17 cellular contexts compared by ENCODE assay signal in the genomic region with DNA sequence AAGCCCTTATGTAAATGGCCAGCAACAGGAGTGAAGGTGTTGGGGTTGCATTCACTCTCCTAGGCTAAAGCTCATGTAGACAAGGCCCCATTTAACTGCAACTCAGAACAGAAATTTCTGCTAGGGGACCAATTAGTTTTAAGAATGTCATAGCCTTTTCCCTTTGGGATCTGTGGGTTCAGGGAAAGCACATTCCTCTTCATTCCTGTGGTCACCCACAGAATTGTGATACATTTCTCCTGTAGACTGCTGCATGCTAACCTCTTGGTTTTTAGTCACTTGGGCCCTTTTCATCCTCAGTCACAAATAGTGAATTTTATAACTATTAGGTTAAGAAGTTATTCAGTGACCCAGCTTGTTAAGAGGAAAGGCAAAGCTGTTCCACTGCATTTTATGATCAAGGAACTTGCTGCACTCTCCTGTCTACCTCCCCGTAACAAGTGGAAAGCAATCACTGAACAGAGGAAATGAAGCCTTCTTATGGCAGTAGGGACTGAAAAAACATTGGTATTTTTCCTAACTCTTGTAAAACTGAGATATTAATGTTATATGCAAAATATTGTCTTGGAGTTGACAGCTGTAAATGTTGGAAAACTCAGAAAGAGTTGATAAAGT.
DNase-seq lines count a peak whose midpoint lies in the region; ATAC-seq and TF ChIP-seq lines count a peak whose summit lies in the region.
"Had no signal": no experiment of that assay in that cellular context is flagged by ENCODE, and none has a peak within 500 bp of the region (broad histone marks: within the 10 kb centered on the region; RNA-seq: fewer than 3 reads in every experiment).

No MANE protein-coding gene starts in this region.

- H3K9me3 Mint-ChIP-seq in activated T-helper 1 cell treated with anti-CD3 and anti-CD28 coated beads, Interleukin-12 subunit alpha, Interleukin-12 subunit beta, Interleukin-2, Interleukin-4 antibody, amounts not matched to agents 30 ng/mL and 10 ng/mL and 1 ng/mL, durations not matched to agents 14 hours and 24 hours and 36 hours = no peaks in the 10 kb centered on the region
- H3K9me3 Mint-ChIP-seq: H9, mesothelial cell of epicardium had no signal

- H3F3A ChIP-seq in SK-N-SH (replicated peaks; ENCODE audit: insufficient read depth) = no peaks in the 10 kb centered on the region

- POLR2A ChIA-PET in SK-N-SH (lab: Yijun Ruan, JAX) = no interaction called here

- H3K9ac ChIP-seq in SK-N-SH = no peak overlapping the region

- H3K36me3 ChIP-seq in SK-N-SH (replicated peaks in 1 of 2; ENCODE audit: control insufficient read depth in 1 of 2, insufficient read depth in 2 of 2, low read length in 1 of 2) = peaks cover 8 to 9% of the 10 kb centered on the region in 2 experiments
- H3K36me3 ChIP-seq: right atrium auricular region had no signal

- peaks cover 29% of the 10 kb centered on the region for H4K20me1 ChIP-seq in SK-N-SH (ENCODE audit: insufficient read depth)

- H3K27ac Mint-ChIP-seq in activated T-helper 1 cell treated with anti-CD3 and anti-CD28 coated beads, Interleukin-12 subunit alpha, Interleukin-12 subunit beta, Interleukin-2, Interleukin-4 antibody, amounts not matched to agents 30 ng/mL and 10 ng/mL and 1 ng/mL, durations not matched to agents 14 hours and 24 hours and 36 hours = no peak overlapping the region
- H3K27ac Mint-ChIP-seq: activated CD8-positive, alpha-beta memory T cell treated with anti-CD3 and anti-CD28 coated beads, Interleukin-2, amount 10 ng/mL, durations not matched to agents 7 days and 5 days; H9; mesothelial cell of epicardium had no signal

- H3K4me3 ChIP-seq in SK-N-SH (ENCODE audit: low read depth in 2 of 2, low read length in 1 of 2) = no peak overlapping the region
- no peak overlapping the region for H3K4me3 ChIP-seq in fibroblast of villous mesenchyme (ENCODE audit: low read depth, low read length)
- no peak overlapping the region for H3K4me3 ChIP-seq in skeletal muscle cell (ENCODE audit: low read depth, low read length)
- H3K4me3 ChIP-seq in coronary artery = no peak overlapping the region
- H3K4me3 ChIP-seq: GM12878, right atrium auricular region had no signal

- peak overlapping the region; percentile 48 to 75; a peak in 3 of 4 replicates for H3K27ac ChIP-seq in SK-N-SH (ENCODE audit: low read depth in 2 of 2, low read length in 1 of 2)
- H3K27ac ChIP-seq in coronary artery = no peak overlapping the region
- H3K27ac ChIP-seq: right atrium auricular region had no signal

- no peaks in the 10 kb centered on the region for H3K9me3 ChIP-seq in SK-N-SH
- H3K9me3 ChIP-seq: right atrium auricular region had no signal

- H3K27me3 Mint-ChIP-seq in activated T-helper 1 cell treated with anti-CD3 and anti-CD28 coated beads, Interleukin-12 subunit alpha, Interleukin-12 subunit beta, Interleukin-2, Interleukin-4 antibody, amounts not matched to agents 30 ng/mL and 10 ng/mL and 1 ng/mL, durations not matched to agents 14 hours and 24 hours and 36 hours (ENCODE audit: insufficient read depth) = no peaks in the 10 kb centered on the region
- H3K27me3 Mint-ChIP-seq: activated CD8-positive, alpha-beta memory T cell treated with anti-CD3 and anti-CD28 coated beads, Interleukin-2, amount 10 ng/mL, durations not matched to agents 7 days and 5 days had no signal

- TF ChIP-seq CTCF in SK-N-SH (IDR thresholded peaks at IDR 0.05) = no peak
- TF ChIP-seq CTCF in fibroblast of villous mesenchyme (IDR thresholded peaks at IDR 0.05; ENCODE audit: insufficient read depth, low read depth, low read length) = no peak
- TF ChIP-seq CTCF in coronary artery (IDR thresholded peaks at IDR 0.05) = no peak

- H3K4me1 Mint-ChIP-seq in activated T-helper 1 cell treated with anti-CD3 and anti-CD28 coated beads, Interleukin-12 subunit alpha, Interleukin-12 subunit beta, Interleukin-2, Interleukin-4 antibody, amounts not matched to agents 30 ng/mL and 10 ng/mL and 1 ng/mL, durations not matched to agents 14 hours and 24 hours and 36 hours (ENCODE audit: low read depth) = peaks cover 15% of the 10 kb centered on the region
- H3K4me1 Mint-ChIP-seq: activated CD8-positive, alpha-beta memory T cell treated with anti-CD3 and anti-CD28 coated beads, Interleukin-2, amount 10 ng/mL, durations not matched to agents 7 days and 5 days had no signal

- DNase-seq in GM04503 (ENCODE audit: low read depth) = peak; percentile 92
- DNase-seq in SK-N-SH = no peak
- DNase-seq in fibroblast of villous mesenchyme (ENCODE audit: low read depth) = peak; percentile 74
- peak; percentile 79 for DNase-seq in skeletal muscle cell (ENCODE audit: low read depth)
- DNase-seq in activated T-helper 1 cell treated with anti-CD3 and anti-CD28 coated beads, Interleukin-12 subunit alpha, Interleukin-12 subunit beta, Interleukin-2, Interleukin-4 antibody, amounts not matched to agents 30 ng/mL and 10 ng/mL and 1 ng/mL, durations not matched to agents 14 hours and 24 hours and 36 hours (ENCODE audit: low spot score) = no peak
- DNase-seq in Kasumi-1 (lab: John Stamatoyannopoulos, UW) = no peak
- DNase-seq in coronary artery (ENCODE audit: low spot score) = no peak
- DNase-seq: activated CD8-positive, alpha-beta memory T cell treated with anti-CD3 and anti-CD28 coated beads, Interleukin-2, amount 10 ng/mL, durations not matched to agents 7 days and 5 days; H9; hypothalamus; NCI-H2227 treated with DMSO at 0.1 percent for 48 hours had no signal

- WGBS in SK-N-SH (ENCODE audit: low lambda C conversion rate) = 97% methylated on average over 1 of the region's 1 CpG

- CTCF ChIA-PET in SK-N-SH (lab: Yijun Ruan, JAX) = interaction anchor here (1.4 kb wide), 2 partner anchors 15 to 68 kb away, joined by 3 to 5 read pairs; no protein-coding TSS in a partner anchor

- intact Hi-C loops in activated T-helper 1 cell treated with anti-CD3 and anti-CD28 coated beads, Interleukin-12 subunit alpha, Interleukin-12 subunit beta, Interleukin-2, Interleukin-4 antibody, amounts not matched to agents 30 ng/mL and 10 ng/mL and 1 ng/mL, durations not matched to agents 14 hours and 24 hours and 36 hours (cut with micrococcal nuclease) = no loop called here

- H3K4me2 ChIP-seq in SK-N-SH = no peak overlapping the region

- peaks cover 11% of the 10 kb centered on the region for H3K36me3 Mint-ChIP-seq in activated T-helper 1 cell treated with anti-CD3 and anti-CD28 coated beads, Interleukin-12 subunit alpha, Interleukin-12 subunit beta, Interleukin-2, Interleukin-4 antibody, amounts not matched to agents 30 ng/mL and 10 ng/mL and 1 ng/mL, durations not matched to agents 14 hours and 24 hours and 36 hours (ENCODE audit: low read depth)

- H3K79me2 ChIP-seq in SK-N-SH (ENCODE audit: insufficient read depth) = peaks cover 83% of the 10 kb centered on the region

- H3K4me3 Mint-ChIP-seq in activated T-helper 1 cell treated with anti-CD3 and anti-CD28 coated beads, Interleukin-12 subunit alpha, Interleukin-12 subunit beta, Interleukin-2, Interleukin-4 antibody, amounts not matched to agents 30 ng/mL and 10 ng/mL and 1 ng/mL, durations not matched to agents 14 hours and 24 hours and 36 hours = no peak overlapping the region
- H3K4me3 Mint-ChIP-seq: activated CD8-positive, alpha-beta memory T cell treated with anti-CD3 and anti-CD28 coated beads, Interleukin-2, amount 10 ng/mL, durations not matched to agents 7 days and 5 days; H9; mesothelial cell of epicardium had no signal

- no peak overlapping the region for H2AFZ ChIP-seq in SK-N-SH (ENCODE audit: low read depth)

- no peak for TF ChIP-seq EP300 in SK-N-SH (IDR thresholded peaks at IDR 0.05; ENCODE audit: borderline replicate concordance in 1 of 2, low read depth in 1 of 2, low read length in 1 of 2)

- no peak for TF ChIP-seq RAD21 in SK-N-SH (IDR thresholded peaks at IDR 0.05; ENCODE audit: low read length)

- H3K27me3 ChIP-seq in SK-N-SH (ENCODE audit: insufficient read depth) = no peaks in the 10 kb centered on the region
- H3K27me3 ChIP-seq: right atrium auricular region had no signal

- ATAC-seq in HG02571 (IDR thresholded peaks at IDR 0.05; ENCODE audit: unreplicated experiment) = no peak
- ATAC-seq: activated CD8-positive, alpha-beta memory T cell treated with anti-CD3 and anti-CD28 coated beads, Interleukin-2, amount 10 ng/mL, durations not matched to agents 7 days and 5 days; activated naive CD4-positive, alpha-beta T cell treated with anti-CD3 and anti-CD28 coated beads, Interleukin-2, amount 50 U/mL, for 72 hours; GM12878; Panc1 had no signal

- no peaks in the 10 kb centered on the region for H3K9me2 ChIP-seq in SK-N-SH

- peaks cover 8% of the 10 kb centered on the region in 2 experiments; a peak in 3 of 4 replicates for H3K4me1 ChIP-seq in SK-N-SH (ENCODE audit: control insufficient read depth in 1 of 2, insufficient read depth in 2 of 2, low read depth in 1 of 2, low read length in 1 of 2)

TF ChIP-seq in SK-N-SH, 30 proteins besides CTCF, POLR2A, EP300 and RAD21:
- TF ChIP-seq, protein P1, sequence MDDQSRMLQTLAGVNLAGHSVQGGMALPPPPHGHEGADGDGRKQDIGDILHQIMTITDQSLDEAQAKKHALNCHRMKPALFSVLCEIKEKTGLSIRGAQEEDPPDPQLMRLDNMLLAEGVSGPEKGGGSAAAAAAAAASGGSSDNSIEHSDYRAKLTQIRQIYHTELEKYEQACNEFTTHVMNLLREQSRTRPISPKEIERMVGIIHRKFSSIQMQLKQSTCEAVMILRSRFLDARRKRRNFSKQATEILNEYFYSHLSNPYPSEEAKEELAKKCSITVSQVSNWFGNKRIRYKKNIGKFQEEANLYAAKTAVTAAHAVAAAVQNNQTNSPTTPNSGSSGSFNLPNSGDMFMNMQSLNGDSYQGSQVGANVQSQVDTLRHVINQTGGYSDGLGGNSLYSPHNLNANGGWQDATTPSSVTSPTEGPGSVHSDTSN (IDR thresholded peaks at IDR 0.05) = 0 out of 2 replicates have a peak, but pooled peaks have one; percentile 13
- TF ChIP-seq NFIC (IDR thresholded peaks at IDR 0.05; ENCODE audit: borderline replicate concordance) (no peak), RXRA (IDR thresholded peaks at IDR 0.05; ENCODE audit: borderline replicate concordance, low read depth) (0 out of 2 replicates have a peak, but pooled peaks have one; percentile 13), JUND (IDR thresholded peaks at IDR 0.05) (no peak), TCF12 (IDR thresholded peaks at IDR 0.05) (peak; percentile 30; the same call in 1 of the 2 replicates), TEAD4 (IDR thresholded peaks at IDR 0.05; ENCODE audit: borderline replicate concordance, insufficient read depth) (peak; percentile 52; the same call in 1 of the 2 replicates)

Comparison
In these comparisons a context has a peak if more than half of its experiments do, and no peak if none do; other contexts are left out.
1. DNase-seq: peak in GM04503 (single experiment), fibroblast of villous mesenchyme (single experiment) and skeletal muscle cell (single experiment); none in SK-N-SH (single experiment), activated T-helper 1 cell treated with anti-CD3 and anti-CD28 coated beads, Interleukin-12 subunit alpha, Interleukin-12 subunit beta, Interleukin-2, Interleukin-4 antibody, amounts not matched to agents 30 ng/mL and 10 ng/mL and 1 ng/mL, durations not matched to agents 14 hours and 24 hours and 36 hours (single experiment), Kasumi-1 (0 of 2) and coronary artery (single experiment).
2. H3K27ac ChIP-seq: peak in SK-N-SH (2 of 2); none in coronary artery (0 of 2).